27 cellular contexts compared by ENCODE assay signal in the genomic region with DNA sequence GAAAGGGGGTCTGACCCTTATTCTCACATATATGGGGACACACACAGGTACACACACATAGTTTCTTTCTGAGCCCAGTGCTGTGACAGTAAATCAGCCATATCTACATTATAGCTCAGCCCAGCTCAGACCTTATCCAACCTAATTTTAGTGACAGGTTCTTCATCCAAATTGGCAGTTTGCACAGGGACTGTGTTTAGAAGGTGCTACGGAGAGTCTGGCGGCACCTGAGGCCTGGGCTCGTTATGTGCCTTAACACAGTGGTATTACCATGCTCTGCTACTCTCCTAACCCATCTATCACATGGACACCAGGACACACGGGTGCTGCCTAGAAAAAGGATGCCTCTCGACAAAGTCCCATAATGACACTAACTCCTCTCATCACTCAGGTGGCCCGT.
"Had no signal": no experiment of that assay in that cellular context is flagged by ENCODE, and none has a peak within 500 bp of the region (broad histone marks: within the 10 kb centered on the region; RNA-seq: fewer than 3 reads in every experiment).

No MANE protein-coding gene starts in this region.

- H3K27me3 Mint-ChIP-seq: activated naive CD4-positive, alpha-beta T cell treated with anti-CD3 and anti-CD28 coated beads, Interleukin-2, amount 50 U/mL, for 24 hours had no signal

- DNase-seq: activated CD4-positive, alpha-beta T cell treated with anti-CD3 and anti-CD28 coated beads for 1 hour; activated CD4-positive, alpha-beta T cell treated with anti-CD3 and anti-CD28 coated beads, Interleukin-2, amount 50 U/mL, for 1 hour; activated CD8-positive, alpha-beta memory T cell treated with anti-CD3 and anti-CD28 coated beads, Interleukin-2, amount 10 ng/mL, durations not matched to agents 7 days and 5 days; activated CD8-positive, alpha-beta T cell treated with anti-CD3 and anti-CD28 coated beads, Interleukin-2, amount 10 ng/mL, durations not matched to agents 7 days and 5 days; activated naive CD8-positive, alpha-beta T cell treated with anti-CD3 and anti-CD28 coated beads, Interleukin-2, amount 50 U/mL, for 24 hours; activated T-cell treated with anti-CD3 and anti-CD28 coated beads, Interleukin-2, amount 50 U/mL, for 48 hours; amygdala; cerebellar nuclear complex; dorsolateral prefrontal cortex; effector memory CD4-positive, alpha-beta T cell; hypothalamus; immature natural killer cell; kidney; lower lobe of right lung; mesenchymal stem cell; sigmoid colon; spleen; stimulated activated naive CD8-positive, alpha-beta T cell treated with anti-CD3 and anti-CD28 coated beads, Interleukin-15, Interleukin-2, amounts not matched to agents 100 U/mL and 50 U/mL, for 24 hours; T-helper 2 cell; trophoblast cell had no signal

- H3K36me3 Mint-ChIP-seq: activated CD8-positive, alpha-beta memory T cell treated with anti-CD3 and anti-CD28 coated beads, Interleukin-2, amount 10 ng/mL, durations not matched to agents 7 days and 5 days; activated naive CD4-positive, alpha-beta T cell treated with anti-CD3 and anti-CD28 coated beads, Interleukin-2, amount 50 U/mL, for 24 hours; immature natural killer cell; natural killer cell treated with Interleukin-12 subunit alpha and Interleukin-12 subunit beta and Interleukin-15 and Interleukin-18, amount 100 ng/mL, for 72 hours; WTC11 had no signal

- H3K27me3 ChIP-seq: breast epithelium, dorsolateral prefrontal cortex, sigmoid colon, spleen had no signal

- H3K9me3 Mint-ChIP-seq: activated naive CD4-positive, alpha-beta T cell treated with anti-CD3 and anti-CD28 coated beads, Interleukin-2, amount 50 U/mL, for 24 hours; activated naive CD8-positive, alpha-beta T cell treated with anti-CD3 and anti-CD28 coated beads, Interleukin-2, amount 50 U/mL, for 24 hours; activated T-helper 2 cell treated with anti-CD3 and anti-CD28 coated beads, Interferon-gamma antibody, Interleukin-2, Interleukin-4, amounts not matched to agents 10 μg/mL and 5 μg/mL and 100 μg/mL, durations not matched to agents 14 hours and 24 hours and 36 hours; immature natural killer cell; natural killer cell treated with Interleukin-12 subunit alpha and Interleukin-12 subunit beta and Interleukin-15 and Interleukin-18, amount 100 ng/mL, for 72 hours; WTC11 had no signal

- H3K36me3 ChIP-seq: breast epithelium, lower lobe of right lung, sigmoid colon, spleen, thoracic aorta had no signal

- ATAC-seq: activated CD8-positive, alpha-beta memory T cell treated with anti-CD3 and anti-CD28 coated beads, Interleukin-2, amount 10 ng/mL, durations not matched to agents 7 days and 5 days; activated CD8-positive, alpha-beta T cell treated with anti-CD3 and anti-CD28 coated beads, Interleukin-2, amount 10 ng/mL, durations not matched to agents 7 days and 5 days; activated naive CD8-positive, alpha-beta T cell treated with anti-CD3 and anti-CD28 coated beads, Interleukin-2, amount 50 U/mL, for 24 hours; lower lobe of right lung; natural killer cell treated with Interleukin-12 subunit alpha and Interleukin-12 subunit beta and Interleukin-15 and Interleukin-18, amount 100 ng/mL, for 72 hours; stimulated activated naive CD8-positive, alpha-beta T cell treated with anti-CD3 and anti-CD28 coated beads, Interleukin-15, Interleukin-2, amounts not matched to agents 100 U/mL and 50 U/mL, for 24 hours; WTC11 had no signal

- H3K27ac ChIP-seq: breast epithelium, coronary artery, lower lobe of right lung, spleen, thoracic aorta had no signal

- H3K4me1 ChIP-seq: breast epithelium, spleen had no signal

- H3K9me3 ChIP-seq: breast epithelium, lower lobe of right lung, sigmoid colon, spleen, thoracic aorta had no signal

- H3K4me3 ChIP-seq: breast epithelium, coronary artery, dorsolateral prefrontal cortex, lower lobe of right lung, sigmoid colon, spleen, thoracic aorta had no signal

- H3K4me1 Mint-ChIP-seq: activated CD8-positive, alpha-beta memory T cell treated with anti-CD3 and anti-CD28 coated beads, Interleukin-2, amount 10 ng/mL, durations not matched to agents 7 days and 5 days; activated naive CD4-positive, alpha-beta T cell treated with anti-CD3 and anti-CD28 coated beads, Interleukin-2, amount 50 U/mL, for 24 hours; activated naive CD8-positive, alpha-beta T cell treated with anti-CD3 and anti-CD28 coated beads, Interleukin-2, amount 50 U/mL, for 24 hours; immature natural killer cell had no signal

- H3K4me3 Mint-ChIP-seq: activated CD8-positive, alpha-beta memory T cell treated with anti-CD3 and anti-CD28 coated beads, Interleukin-2, amount 10 ng/mL, durations not matched to agents 7 days and 5 days; activated CD8-positive, alpha-beta T cell treated with anti-CD3 and anti-CD28 coated beads, Interleukin-2, amount 10 ng/mL, durations not matched to agents 7 days and 5 days; activated naive CD4-positive, alpha-beta T cell treated with anti-CD3 and anti-CD28 coated beads, Interleukin-2, amount 50 U/mL, for 24 hours; activated naive CD8-positive, alpha-beta T cell treated with anti-CD3 and anti-CD28 coated beads, Interleukin-2, amount 50 U/mL, for 24 hours; immature natural killer cell; natural killer cell treated with Interleukin-12 subunit alpha and Interleukin-12 subunit beta and Interleukin-15 and Interleukin-18, amount 100 ng/mL, for 72 hours; WTC11 had no signal

- H3K27ac Mint-ChIP-seq: activated CD8-positive, alpha-beta memory T cell treated with anti-CD3 and anti-CD28 coated beads, Interleukin-2, amount 10 ng/mL, durations not matched to agents 7 days and 5 days; activated CD8-positive, alpha-beta T cell treated with anti-CD3 and anti-CD28 coated beads, Interleukin-2, amount 10 ng/mL, durations not matched to agents 7 days and 5 days; activated naive CD4-positive, alpha-beta T cell treated with anti-CD3 and anti-CD28 coated beads, Interleukin-2, amount 50 U/mL, for 24 hours; activated naive CD8-positive, alpha-beta T cell treated with anti-CD3 and anti-CD28 coated beads, Interleukin-2, amount 50 U/mL, for 24 hours; activated T-helper 2 cell treated with anti-CD3 and anti-CD28 coated beads, Interferon-gamma antibody, Interleukin-2, Interleukin-4, amounts not matched to agents 10 μg/mL and 5 μg/mL and 100 μg/mL, durations not matched to agents 14 hours and 24 hours and 36 hours; immature natural killer cell; natural killer cell treated with Interleukin-12 subunit alpha and Interleukin-12 subunit beta and Interleukin-15 and Interleukin-18, amount 100 ng/mL, for 72 hours; WTC11 had no signal
